Comparison of ENCODE assay signal across 20 cellular contexts in genomic region chr1:115136706-115137105, GRCh38. TPM values are rescaled to one million over a fixed set of nuclear protein-coding genes. Genes with fewer than 3 reads are reported as not detected.
DNase-seq lines count a peak whose midpoint lies in the region; ATAC-seq, FAIRE-seq and TF ChIP-seq lines count a peak whose summit lies in the region.
"Had no signal": no experiment of that assay in that cellular context is flagged by ENCODE, and none has a peak within 500 bp of the region (broad histone marks: within the 10 kb centered on the region; RNA-seq: fewer than 3 reads in every experiment).

No MANE protein-coding gene starts in this region.

- no peak overlapping the region for H3K4me3 ChIP-seq in GM23248
- H3K4me3 ChIP-seq in thoracic aorta, result no peak overlapping the region

- no peaks in the 10 kb centered on the region for H4K20me1 ChIP-seq in GM23248 (ENCODE audit: insufficient read depth)

- H3F3A ChIP-seq in GM23248 (ENCODE audit: insufficient read depth), result peaks cover 33% of the 10 kb centered on the region

- no peak for FAIRE-seq in RCC 7860 (lab: Jason Lieb, UNC)

- H3K27ac ChIP-seq in GM23248 (peak overlapping the region; percentile 96), epithelial cell of prostate (peak overlapping the region; percentile 82), thoracic aorta (peak overlapping the region; percentile 82 to 98)
- H3K27ac ChIP-seq: HL-60 had no signal

- H2AFZ ChIP-seq in GM23248, result no peak overlapping the region

- H3K27me3 ChIP-seq in GM23248 (replicated peaks; ENCODE audit: insufficient read depth) (no peaks in the 10 kb centered on the region), thoracic aorta (replicated peaks; ENCODE audit: insufficient read depth) (no peaks in the 10 kb centered on the region)

- no peak overlapping the region for H3K4me2 ChIP-seq in GM23248 (ENCODE audit: unreplicated experiment)
- H3K4me2 ChIP-seq: SK-N-SH had no signal

- ATAC-seq in thoracic aorta (ENCODE audit: insufficient number of reproducible peaks, low FRiP score, low read depth), result no peak
- ATAC-seq in GM21786 (IDR thresholded peaks at IDR 0.05; ENCODE audit: unreplicated experiment), result no peak
- ATAC-seq in HG03571 (IDR thresholded peaks at IDR 0.05; ENCODE audit: unreplicated experiment), result no peak
- ATAC-seq: T-cell had no signal

- TF ChIP-seq CTCF in thoracic aorta (IDR thresholded peaks at IDR 0.05), result no peak

- H3K9me3 ChIP-seq in GM23248 (ENCODE audit: low read depth) (no peaks in the 10 kb centered on the region), thoracic aorta (no peaks in the 10 kb centered on the region)
- H3K9me3 ChIP-seq: Caco-2, SK-N-SH had no signal

- peaks cover 44% of the 10 kb centered on the region for H3K4me1 ChIP-seq in GM23248 (ENCODE audit: insufficient read depth)
- peaks cover 17 to 46% of the 10 kb centered on the region in 2 donors for H3K4me1 ChIP-seq in thoracic aorta (ENCODE audit: control insufficient read depth in 1 of 2, low read depth in 2 of 2)

- no peaks in the 10 kb centered on the region for H3K79me2 ChIP-seq in GM23248 (ENCODE audit: insufficient read depth)

- DNase-seq in GM23248 (no peak), RCC 7860 (ENCODE audit: low spot score) (peak; percentile 67), epithelial cell of prostate (ENCODE audit: low read depth, low spot score) (no peak), thoracic aorta (ENCODE audit: low spot score) (no peak), DMS153 treated with DMSO at 0.1 percent for 48 hours (lab: John Stamatoyannopoulos, UW; ENCODE audit: unreplicated experiment) (no peak), AG20443 (ENCODE audit: low spot score) (no peak)
- DNase-seq: Caco-2; CD4-positive, alpha-beta T cell; DMS153; H7; NCI-H1417; NCI-H1930; NCI-H345; NCI-H524 treated with DMSO at 0.1 percent for 48 hours; SHP77; SK-N-SH; T-cell had no signal

- in situ Hi-C loops in GM23248 (cut with MboI), result no loop called here

- H3K36me3 ChIP-seq in GM23248 (ENCODE audit: low read depth), result no peaks in the 10 kb centered on the region
- no peaks in the 10 kb centered on the region for H3K36me3 ChIP-seq in thoracic aorta

- no peak overlapping the region for H3K9ac ChIP-seq in GM23248

- H3K9me2 ChIP-seq in GM23248 (ENCODE audit: insufficient read depth), result no peaks in the 10 kb centered on the region
- H3K9me2 ChIP-seq: SK-N-SH had no signal

RNA-seq across cellular contexts. Expression of gene TSPAN2, which starts 47.4 kb away (rescaled TPM):
- total RNA-seq in GM23248 (2014; rRNA removed; shearing (Covaris generic)), result 2.7 and 9.0 TPM in 2 replicates
- 8.1 and 10.1 TPM in 2 replicates for polyA plus RNA-seq in GM23248 (2016; fragmentation: Nextera tagmentation; extraction: Ambion mirVana)
- total RNA-seq in thoracic aorta, result 10 to 100 TPM; 26.2 to 34.3 TPM
